Comparison of ENCODE assay signal across 30 cellular contexts in the genomic region with DNA sequence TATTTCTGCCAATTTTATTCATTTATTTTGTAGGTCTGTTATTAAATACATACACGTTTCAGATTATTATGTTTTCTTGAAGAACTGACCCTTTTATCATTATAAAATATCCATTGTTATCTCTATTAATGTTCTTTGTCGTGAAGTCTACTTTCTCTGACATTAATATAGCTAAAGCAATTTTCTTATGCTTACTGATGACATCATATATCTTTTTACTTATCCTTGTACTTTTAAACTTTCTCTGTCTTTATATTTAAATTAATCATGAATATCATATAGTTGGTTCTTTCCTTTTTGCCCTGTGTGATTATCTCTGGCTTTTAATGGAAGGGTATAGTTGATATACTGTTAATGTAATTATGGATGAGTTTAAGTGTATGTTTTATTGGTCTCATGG. TPM values are rescaled to one million over a fixed set of nuclear protein-coding genes. Genes with fewer than 3 reads are reported as not detected.
"Had no signal": no experiment of that assay in that cellular context is flagged by ENCODE, and none has a peak within 500 bp of the region (broad histone marks: within the 10 kb centered on the region; RNA-seq: fewer than 3 reads in every experiment).

No MANE protein-coding gene starts in this region.

- H3K9ac ChIP-seq: parathyroid adenoma had no signal

- H3K9me3 ChIP-seq: neutrophil, psoas muscle, suprapubic skin, testis, tibial artery, transverse colon, upper lobe of right lung, uterus had no signal

- ATAC-seq: naive thymus-derived CD8-positive, alpha-beta T cell; natural killer cell treated with Interleukin-12 subunit alpha and Interleukin-12 subunit beta and Interleukin-15 and Interleukin-18, amount 100 ng/mL, for 72 hours; psoas muscle; right cardiac atrium; sciatic nerve; stimulated activated memory B cell treated with anti-CD40 and anti-IgM and Interleukin-4, amounts not matched to agents 10 μg/mL and 1 μg/mL and 100 μg/mL, for 72 hours; stimulated activated naive CD8-positive, alpha-beta T cell treated with anti-CD3 and anti-CD28 coated beads, Interleukin-15, amount 100 ng/mL, for 72 hours; stimulated activated naive CD8-positive, alpha-beta T cell treated with anti-CD3 and anti-CD28 coated beads, Interleukin-15, Interleukin-2, amounts not matched to agents 100 U/mL and 50 U/mL, for 24 hours; upper lobe of right lung had no signal

- H2AFZ ChIP-seq: parathyroid adenoma had no signal

- H3K79me2 ChIP-seq: parathyroid adenoma had no signal

- H3K27ac ChIP-seq: neutrophil, parathyroid adenoma, psoas muscle, skin epidermis, spleen, suprapubic skin, testis, tibial artery, transverse colon, upper lobe of right lung, uterus had no signal

- H3K4me1 ChIP-seq: parathyroid adenoma, psoas muscle, suprapubic skin, testis, upper lobe of right lung, uterus had no signal

- H3K4me2 ChIP-seq: smooth muscle cell had no signal

- H3K27me3 ChIP-seq: neutrophil, spleen, testis, tibial artery, transverse colon, upper lobe of right lung, uterus had no signal

- H3K4me3 ChIP-seq: psoas muscle, skin epidermis, smooth muscle cell, spleen, suprapubic skin, testis, tibial artery, transverse colon, upper lobe of right lung, uterus had no signal

- H3K36me3 ChIP-seq: neutrophil, spleen, suprapubic skin, tibial artery, transverse colon, upper lobe of right lung, uterus had no signal

- DNase-seq: naive thymus-derived CD8-positive, alpha-beta T cell; nephron progenitor cell; nucleus accumbens; posterior cingulate gyrus; psoas muscle; right cardiac atrium; spleen; stimulated activated CD4-positive, alpha-beta T cell treated with anti-CD3 and anti-CD28 coated beads, Interleukin-12 subunit alpha, Interleukin-12 subunit beta, amount 100 ng/mL, for 4 hours; stimulated activated CD4-positive, alpha-beta T cell treated with anti-CD3 and anti-CD28 coated beads, Interleukin-1b, Interleukin-23, amount 100 ng/mL, for 48 hours; stimulated activated CD4-positive, alpha-beta T cell treated with anti-CD3 and anti-CD28 coated beads, Interleukin-4, amount 100 ng/mL, for 1 hour; stimulated activated CD4-positive, alpha-beta T cell treated with anti-CD3 and anti-CD28 coated beads, Interleukin-4, amount 100 ng/mL, for 4 hours; stimulated activated CD8-positive, alpha-beta memory T cell treated with anti-CD3 and anti-CD28 coated beads, Interleukin-4, amount 100 ng/mL, for 48 hours; stimulated activated naive CD4-positive, alpha-beta T cell; stimulated activated naive CD8-positive, alpha-beta T cell treated with anti-CD3 and anti-CD28 coated beads, Interleukin-15, amount 100 ng/mL, for 72 hours; stimulated activated naive CD8-positive, alpha-beta T cell treated with anti-CD3 and anti-CD28 coated beads, Interleukin-15, Interleukin-2, amounts not matched to agents 100 U/mL and 50 U/mL, for 24 hours; substantia nigra; testis; tibial artery; transverse colon; upper lobe of right lung; uterus had no signal

RNA-seq across cellular contexts. Expression of gene SLC9A2, which starts 36.5 kb away (rescaled TPM):
- total RNA-seq: naive thymus-derived CD8-positive, alpha-beta T cell; natural killer cell treated with Interleukin-12 subunit alpha and Interleukin-12 subunit beta and Interleukin-15 and Interleukin-18, amount 100 ng/mL, for 72 hours; osteocyte; sciatic nerve; smooth muscle cell had no signal
- polyA plus RNA-seq: naive thymus-derived CD8-positive, alpha-beta T cell; smooth muscle cell had no signal
